Comparison of ENCODE assay signal across 27 cellular contexts in genomic region chr6:130211697-130212096, GRCh38. TPM values are rescaled to one million over a fixed set of nuclear protein-coding genes. Genes with fewer than 3 reads are reported as not detected.
DNase-seq lines count a peak whose midpoint lies in the region; ATAC-seq, FAIRE-seq and TF ChIP-seq lines count a peak whose summit lies in the region.
"Had no signal": no experiment of that assay in that cellular context is flagged by ENCODE, and none has a peak within 500 bp of the region (broad histone marks: within the 10 kb centered on the region; RNA-seq: fewer than 3 reads in every experiment).

No MANE protein-coding gene starts in this region.

- FAIRE-seq in K562 (lab: Jason Lieb, UNC) (peak; percentile 42), GM12892 (lab: Jason Lieb, UNC) (no peak)
- FAIRE-seq: bronchial epithelial cell, endometrium had no signal

- H3K36me3 ChIP-seq in K562 (ENCODE audit: control insufficient read depth, insufficient read depth, low read length) = no peaks in the 10 kb centered on the region

- CTCF ChIA-PET in T-cell (lab: Charles Lee) = interaction anchor here in 1 of 2 donors (0.6 to 2.0 kb wide), 3 partner anchors 11 to 79 kb away, joined by 3 to 9 read pairs (median 5); partner anchors contain the start of gene SAMD3
- CTCF ChIA-PET in K562 (lab: Yijun Ruan, JAX; ENCODE audit: low intra/inter-chr PET ratio) = no interaction called here

- H3K4me1 ChIP-seq in K562 (replicated peaks in 1 of 2; ENCODE audit: control insufficient read depth in 2 of 2, insufficient read depth in 2 of 2, low read length in 2 of 2) = peaks cover 0 to 6% of the 10 kb centered on the region in 2 experiments; a peak in 2 of 5 replicates

- H3K9ac ChIP-seq in K562 (ENCODE audit: insufficient read depth in 1 of 2, low read depth in 2 of 2, low read length in 2 of 2) = no peak overlapping the region
- H3K9ac ChIP-seq: GM23248 had no signal

- BruUV-seq in K562 (replicated peaks; lab: Mats Ljungman, UMichigan) = no TSS peak

- POLR2A ChIA-PET in T-cell (lab: Charles Lee) = no interaction called here
- POLR2A ChIA-PET in K562 (lab: Yijun Ruan, JAX) = interaction anchor here (1.7 kb wide), 1 partner anchor 24 kb away, joined by 3 read pairs; no protein-coding TSS in a partner anchor

- in situ Hi-C loops in K562 (cut with MboI) = no loop called here

- no peaks in the 10 kb centered on the region for H3K9me3 Mint-ChIP-seq in activated naive CD4-positive, alpha-beta T cell treated with anti-CD3 and anti-CD28 coated beads, Interleukin-2, amount 50 U/mL, for 24 hours
- no peaks in the 10 kb centered on the region for H3K9me3 Mint-ChIP-seq in T-cell
- no peaks in the 10 kb centered on the region for H3K9me3 Mint-ChIP-seq in stimulated activated naive CD8-positive, alpha-beta T cell treated with anti-CD3 and anti-CD28 coated beads, Interleukin-15, amount 100 ng/mL, for 72 hours
- H3K9me3 Mint-ChIP-seq in activated T-helper 2 cell treated with anti-CD3 and anti-CD28 coated beads, Interferon-gamma antibody, Interleukin-2, Interleukin-4, amounts not matched to agents 10 μg/mL and 5 μg/mL and 100 μg/mL, durations not matched to agents 14 hours and 24 hours and 36 hours = peaks cover 9% of the 10 kb centered on the region
- H3K9me3 Mint-ChIP-seq: stimulated activated naive B cell treated with anti-CD40 and anti-IgM and Interleukin-4, amounts not matched to agents 10 μg/mL and 1 μg/mL and 100 μg/mL, for 72 hours had no signal

- no peaks in the 10 kb centered on the region for H3K27me3 ChIP-seq in K562 (ENCODE audit: control insufficient read depth in 2 of 2, insufficient read depth in 2 of 2, low read length in 2 of 2)

- no peaks in the 10 kb centered on the region for H3K79me2 ChIP-seq in K562 (ENCODE audit: control insufficient read depth, insufficient read depth, low read length)

- H2AFZ ChIP-seq in K562 (ENCODE audit: low read depth, low read length) = no peak overlapping the region
- H2AFZ ChIP-seq: GM23248, PC-9 had no signal

- no peak for TF ChIP-seq RAD21 in K562 (CRISPR knock-in tag; conservative IDR thresholded peaks at IDR 0.05 in 1 of 2, IDR thresholded peaks at IDR 0.05 in 1 of 2)

- no peak overlapping the region for H3K27ac ChIP-seq in K562 (ENCODE audit: extremely low read depth, low read depth, low read length)
- H3K27ac ChIP-seq: C4-2B, coronary artery, GM23248, HL-60, PC-9 had no signal

- H3K4me1 Mint-ChIP-seq in activated naive CD4-positive, alpha-beta T cell treated with anti-CD3 and anti-CD28 coated beads, Interleukin-2, amount 50 U/mL, for 24 hours = peaks cover 78% of the 10 kb centered on the region
- H3K4me1 Mint-ChIP-seq in T-cell = peaks cover 70 to 80% (median 78%) of the 10 kb centered on the region in 3 donors
- H3K4me1 Mint-ChIP-seq in stimulated activated naive CD8-positive, alpha-beta T cell treated with anti-CD3 and anti-CD28 coated beads, Interleukin-15, amount 100 ng/mL, for 72 hours = peaks cover 63% of the 10 kb centered on the region
- H3K4me1 Mint-ChIP-seq in activated T-helper 2 cell treated with anti-CD3 and anti-CD28 coated beads, Interferon-gamma antibody, Interleukin-2, Interleukin-4, amounts not matched to agents 10 μg/mL and 5 μg/mL and 100 μg/mL, durations not matched to agents 14 hours and 24 hours and 36 hours (ENCODE audit: low read depth) = peaks cover 35% of the 10 kb centered on the region

- no peak for DNase-seq in activated naive CD4-positive, alpha-beta T cell treated with Interleukin-2 at 50 U/mL for 16 hours
- DNase-seq in T-cell (no peak), K562 (ENCODE audit: extremely low read depth in 1 of 4, low spot score in 3 of 4) (no peak), COLO668 (lab: John Stamatoyannopoulos, UW; ENCODE audit: unreplicated experiment) (no peak), GM12892 (ENCODE audit: insufficient read length) (no peak)
- DNase-seq in stimulated activated naive CD8-positive, alpha-beta T cell treated with anti-CD3 and anti-CD28 coated beads, Interleukin-15, amount 100 ng/mL, for 72 hours = no peak
- no peak for DNase-seq in activated T-helper 2 cell treated with anti-CD3 and anti-CD28 coated beads, Interferon-gamma antibody, Interleukin-2, Interleukin-4, amounts not matched to agents 10 μg/mL and 5 μg/mL and 100 μg/mL, durations not matched to agents 14 hours and 24 hours and 36 hours (ENCODE audit: low spot score)
- DNase-seq: activated CD4-positive, alpha-beta T cell treated with anti-CD3 and anti-CD28 coated beads for 48 hours; amygdala; glutamatergic neuron; GM23248; kidney glomerular epithelial cell; NCI-H1105; NCI-H2081; NCI-H446; nucleus accumbens; PC-9; SHP77; stimulated activated naive B cell treated with anti-CD40 and anti-IgM and Interleukin-4, amounts not matched to agents 10 μg/mL and 1 μg/mL and 100 μg/mL, for 72 hours had no signal

- no peak overlapping the region for H3K27ac Mint-ChIP-seq in activated naive CD4-positive, alpha-beta T cell treated with anti-CD3 and anti-CD28 coated beads, Interleukin-2, amount 50 U/mL, for 24 hours
- H3K27ac Mint-ChIP-seq in T-cell = peak overlapping the region; percentile 41 to 59
- H3K27ac Mint-ChIP-seq in stimulated activated naive CD8-positive, alpha-beta T cell treated with anti-CD3 and anti-CD28 coated beads, Interleukin-15, amount 100 ng/mL, for 72 hours = peak overlapping the region in 1 of 2 donors; percentile 27
- no peak overlapping the region for H3K27ac Mint-ChIP-seq in activated T-helper 2 cell treated with anti-CD3 and anti-CD28 coated beads, Interferon-gamma antibody, Interleukin-2, Interleukin-4, amounts not matched to agents 10 μg/mL and 5 μg/mL and 100 μg/mL, durations not matched to agents 14 hours and 24 hours and 36 hours
- H3K27ac Mint-ChIP-seq: stimulated activated naive B cell treated with anti-CD40 and anti-IgM and Interleukin-4, amounts not matched to agents 10 μg/mL and 1 μg/mL and 100 μg/mL, for 72 hours had no signal

- H3K4me2 ChIP-seq in K562 (ENCODE audit: insufficient read depth, low read length) = no peak overlapping the region
- H3K4me2 ChIP-seq: PC-9 had no signal

- WGBS in K562 (ENCODE audit: insufficient coverage, low coverage, missing lambda C conversion rate) = 17% methylated on average over 3 of the region's 3 CpGs

- ATAC-seq in T-cell (replicated peaks in 1 of 4) (no peak), K562 (no peak)
- peak; percentile 68 for ATAC-seq in stimulated activated naive CD8-positive, alpha-beta T cell treated with anti-CD3 and anti-CD28 coated beads, Interleukin-15, amount 100 ng/mL, for 72 hours
- ATAC-seq: stimulated activated naive B cell treated with anti-CD40 and anti-IgM and Interleukin-4, amounts not matched to agents 10 μg/mL and 1 μg/mL and 100 μg/mL, for 72 hours had no signal

- no peaks in the 10 kb centered on the region for H3K9me3 ChIP-seq in K562 (replicated peaks; ENCODE audit: control insufficient read depth, insufficient read depth, low read depth, low read length)

- no peaks in the 10 kb centered on the region for H4K20me1 ChIP-seq in K562 (replicated peaks; ENCODE audit: control insufficient read depth, insufficient read depth, low read length)

- no peak for TF ChIP-seq EP300 in K562 (IDR thresholded peaks at IDR 0.05; ENCODE audit: low read length)

- no peaks in the 10 kb centered on the region for H3K9me1 ChIP-seq in K562 (ENCODE audit: control insufficient read depth, insufficient read depth, low read length)

- TF ChIP-seq POLR2A in K562 (conservative IDR thresholded peaks at IDR 0.05) (no peak), GM12892 (IDR thresholded peaks at IDR 0.05; ENCODE audit: low read depth, low read length) (no peak)

- H3K36me3 Mint-ChIP-seq in activated naive CD4-positive, alpha-beta T cell treated with anti-CD3 and anti-CD28 coated beads, Interleukin-2, amount 50 U/mL, for 24 hours = peaks cover 20% of the 10 kb centered on the region
- peaks cover 48% of the 10 kb centered on the region for H3K36me3 Mint-ChIP-seq in T-cell
- H3K36me3 Mint-ChIP-seq in activated T-helper 2 cell treated with anti-CD3 and anti-CD28 coated beads, Interferon-gamma antibody, Interleukin-2, Interleukin-4, amounts not matched to agents 10 μg/mL and 5 μg/mL and 100 μg/mL, durations not matched to agents 14 hours and 24 hours and 36 hours (ENCODE audit: low read depth) = peaks cover 67% of the 10 kb centered on the region
- H3K36me3 Mint-ChIP-seq: stimulated activated naive B cell treated with anti-CD40 and anti-IgM and Interleukin-4, amounts not matched to agents 10 μg/mL and 1 μg/mL and 100 μg/mL, for 72 hours had no signal

- intact Hi-C loops in K562 (cut with micrococcal nuclease) = no loop called here
- intact Hi-C loops in activated T-helper 2 cell treated with anti-CD3 and anti-CD28 coated beads, Interferon-gamma antibody, Interleukin-2, Interleukin-4, amounts not matched to agents 10 μg/mL and 5 μg/mL and 100 μg/mL, durations not matched to agents 14 hours and 24 hours and 36 hours (cut with micrococcal nuclease) = no loop called here

- peak overlapping the region; percentile 64 for H3K4me3 Mint-ChIP-seq in activated naive CD4-positive, alpha-beta T cell treated with anti-CD3 and anti-CD28 coated beads, Interleukin-2, amount 50 U/mL, for 24 hours
- H3K4me3 Mint-ChIP-seq in T-cell = peak overlapping the region; percentile 71 to 78 (median 75)
- peak overlapping the region; percentile 57 to 59 for H3K4me3 Mint-ChIP-seq in stimulated activated naive CD8-positive, alpha-beta T cell treated with anti-CD3 and anti-CD28 coated beads, Interleukin-15, amount 100 ng/mL, for 72 hours
- no peak overlapping the region for H3K4me3 Mint-ChIP-seq in activated T-helper 2 cell treated with anti-CD3 and anti-CD28 coated beads, Interferon-gamma antibody, Interleukin-2, Interleukin-4, amounts not matched to agents 10 μg/mL and 5 μg/mL and 100 μg/mL, durations not matched to agents 14 hours and 24 hours and 36 hours (ENCODE audit: low read depth)
- H3K4me3 Mint-ChIP-seq: stimulated activated naive B cell treated with anti-CD40 and anti-IgM and Interleukin-4, amounts not matched to agents 10 μg/mL and 1 μg/mL and 100 μg/mL, for 72 hours had no signal

- no peak for TF ChIP-seq CTCF in K562 (IDR thresholded peaks at IDR 0.05 in 2 of 3, conservative IDR thresholded peaks at IDR 0.05 in 1 of 3; ENCODE audit: insufficient read depth in 2 of 3, low read depth in 1 of 3, low read length in 3 of 3)

- no peaks in the 10 kb centered on the region for H3K27me3 Mint-ChIP-seq in activated naive CD4-positive, alpha-beta T cell treated with anti-CD3 and anti-CD28 coated beads, Interleukin-2, amount 50 U/mL, for 24 hours
- no peaks in the 10 kb centered on the region for H3K27me3 Mint-ChIP-seq in T-cell
- no peaks in the 10 kb centered on the region for H3K27me3 Mint-ChIP-seq in stimulated activated naive CD8-positive, alpha-beta T cell treated with anti-CD3 and anti-CD28 coated beads, Interleukin-15, amount 100 ng/mL, for 72 hours
- no peaks in the 10 kb centered on the region for H3K27me3 Mint-ChIP-seq in activated T-helper 2 cell treated with anti-CD3 and anti-CD28 coated beads, Interferon-gamma antibody, Interleukin-2, Interleukin-4, amounts not matched to agents 10 μg/mL and 5 μg/mL and 100 μg/mL, durations not matched to agents 14 hours and 24 hours and 36 hours (ENCODE audit: low read depth)
- H3K27me3 Mint-ChIP-seq: stimulated activated naive B cell treated with anti-CD40 and anti-IgM and Interleukin-4, amounts not matched to agents 10 μg/mL and 1 μg/mL and 100 μg/mL, for 72 hours had no signal

- no peak overlapping the region for H3K4me3 ChIP-seq in K562
- H3K4me3 ChIP-seq: coronary artery, GM23248, lung, PC-9, skin epidermis had no signal

RNA-seq across cellular contexts. Expression of gene SAMD3, which starts 11.1 kb away (rescaled TPM):
- total RNA-seq in T-cell = 10 to 100 TPM; 27.5 to 73.8 (median 38.5) TPM
- total RNA-seq in K562 (2011; cell fraction: chromatin; rRNA removed; ENCODE audit: low replicate concordance) = not detected in 2 replicates
- not detected in 2 replicates for total RNA-seq in K562 (2011; cell fraction: nucleolus; rRNA removed)
- not detected in 2 replicates for total RNA-seq in K562 (2011; cell fraction: nucleoplasm; rRNA removed)
- not detected in 2 replicates for total RNA-seq in K562 (2014; rRNA removed)
- not detected in 2 replicates for total RNA-seq in K562 (2014; rRNA removed; fragmentation: Illumina TruSeq; extraction: Trizol)
- not detected in 2 replicates for total RNA-seq in K562 (2015; rRNA removed; fragmentation: Illumina TruSeq; extraction: Trizol)
- 0.29 TPM in 1 of 2 replicates, not detected in the other for total RNA-seq in K562 (2021)
- not detected in 2 replicates for polyA plus RNA-seq in K562 (2011; rRNA removed)
- polyA plus RNA-seq in K562 (2011; cell fraction: cytosol; rRNA removed) = not detected in 2 replicates
- not detected in 2 replicates for polyA plus RNA-seq in K562 (2011; cell fraction: nucleus; rRNA removed)
- 0.05 TPM in 1 of 2 replicates, not detected in the other for polyA plus RNA-seq in K562 (2012)
- 0.21 TPM in 1 of 2 replicates, not detected in the other for polyA plus RNA-seq in K562 (2014; fragmentation: Illumina TruSeq; extraction: Trizol)
- under 1 TPM; 0.03 to 0.17 TPM for polyA plus RNA-seq in K562 (2014; fragmentation: Nextera tagmentation; extraction: Ambion mirVana)
- 0.19 TPM in 1 of 2 replicates, not detected in the other for polyA plus RNA-seq in K562 (2014; rRNA removed)
- polyA minus RNA-seq in K562 (2011; rRNA and poly(A)+ RNA removed) = not detected in 2 replicates
- not detected in 2 replicates for polyA minus RNA-seq in K562 (2011; cell fraction: cytosol; rRNA and poly(A)+ RNA removed)
- polyA minus RNA-seq in K562 (2011; cell fraction: nucleus; rRNA and poly(A)+ RNA removed) = not detected in 2 replicates
- total RNA-seq in activated T-helper 2 cell treated with anti-CD3 and anti-CD28 coated beads, Interferon-gamma antibody, Interleukin-2, Interleukin-4, amounts not matched to agents 10 μg/mL and 5 μg/mL and 100 μg/mL, durations not matched to agents 14 hours and 24 hours and 36 hours = 3.2 and 3.4 TPM in 2 replicates
- polyA plus RNA-seq in GM12892 (2012; ENCODE audit: missing spikeins) = 0.68 TPM
- total RNA-seq: bronchial epithelial cell, PC-9 had no signal

Comparison
In these comparisons a context has a peak if more than half of its experiments do, and no peak if none do; other contexts are left out.
1. H3K27ac Mint-ChIP-seq: peak in T-cell (2 of 2); none in activated naive CD4-positive, alpha-beta T cell treated with anti-CD3 and anti-CD28 coated beads, Interleukin-2, amount 50 U/mL, for 24 hours (single experiment) and activated T-helper 2 cell treated with anti-CD3 and anti-CD28 coated beads, Interferon-gamma antibody, Interleukin-2, Interleukin-4, amounts not matched to agents 10 μg/mL and 5 μg/mL and 100 μg/mL, durations not matched to agents 14 hours and 24 hours and 36 hours (single experiment).